In the genomic region with DNA sequence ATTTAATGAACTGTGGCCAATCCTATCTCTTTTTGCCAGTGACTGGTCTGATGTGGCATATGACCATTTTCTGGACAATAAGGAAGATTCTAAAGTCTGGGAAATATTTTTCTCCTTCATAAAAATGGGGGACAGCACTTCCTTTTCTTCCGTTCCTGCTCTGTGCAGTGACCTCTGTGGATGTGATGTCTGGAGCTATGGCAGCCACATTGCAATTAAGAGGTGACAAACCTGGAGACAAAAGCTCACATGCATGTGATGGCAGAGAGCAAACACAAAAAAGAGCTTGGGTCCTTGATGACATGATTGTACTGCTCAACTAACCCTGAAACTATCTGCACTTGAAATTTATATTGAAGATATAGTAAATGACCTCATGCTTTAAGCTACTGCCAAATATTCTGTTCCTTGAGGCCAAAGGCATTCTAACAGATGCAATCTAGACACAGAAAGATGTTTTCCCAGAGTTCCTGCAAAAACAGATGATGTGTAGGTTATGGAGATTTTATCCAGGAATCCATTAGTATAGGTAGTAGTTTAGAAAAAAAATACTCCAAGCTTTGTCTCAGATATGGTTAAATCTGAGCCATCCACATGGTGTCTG, we compare ENCODE assay signal across 12 cellular contexts. TPM values are rescaled to one million over a fixed set of nuclear protein-coding genes. Genes with fewer than 3 reads are reported as not detected.
A peak's percentile ranks its signal among the peaks of the same experiment; 100 is the strongest.
DNase-seq lines count a peak whose midpoint lies in the region; ATAC-seq and TF ChIP-seq lines count a peak whose summit lies in the region.
"Had no signal": no experiment of that assay in that cellular context is flagged by ENCODE, and none has a peak within 500 bp of the region (broad histone marks: within the 10 kb centered on the region; RNA-seq: fewer than 3 reads in every experiment).

No MANE protein-coding gene starts in this region.

- ATAC-seq in body of pancreas (no peak), HG03159 (IDR thresholded peaks at IDR 0.05; ENCODE audit: unreplicated experiment) (no peak), HG03108 (IDR thresholded peaks at IDR 0.05; ENCODE audit: unreplicated experiment) (no peak), right cardiac atrium (no peak)
- ATAC-seq: activated T-cell treated with anti-CD3 and anti-CD28 coated beads, Interleukin-2, amount 50 U/mL, for 72 hours had no signal

- H3K27ac ChIP-seq in BLaER1 treated with 17β-estradiol and CSF1 and Interleukin-3, amounts not matched to agents 10 nM and 100 nM, result no peak overlapping the region
- no peak overlapping the region for H3K27ac ChIP-seq in HEK293 (ENCODE audit: extremely low read depth, low read depth, low read length)
- peak overlapping the region; percentile 88 to 98 (median 95) for H3K27ac ChIP-seq in body of pancreas
- no peak overlapping the region for H3K27ac ChIP-seq in right cardiac atrium (ENCODE audit: low read length)

- peaks cover 0 to 6% (median 0%) of the 10 kb centered on the region in 11 experiments; a peak in 5 of 22 replicates for H3K9me3 ChIP-seq in BLaER1 treated with 17β-estradiol and CSF1 and Interleukin-3, amounts not matched to agents 10 nM and 100 nM (replicated peaks in 1 of 11)
- H3K9me3 ChIP-seq in HEK293 (ENCODE audit: control insufficient read depth, insufficient read depth, low read depth, low read length), result no peaks in the 10 kb centered on the region
- H3K9me3 ChIP-seq in body of pancreas, result no peaks in the 10 kb centered on the region
- no peaks in the 10 kb centered on the region for H3K9me3 ChIP-seq in right cardiac atrium (ENCODE audit: control insufficient read depth, low read length)
- H3K9me3 ChIP-seq: mucosa of descending colon had no signal

- H3K27me3 Mint-ChIP-seq in mesothelial cell of epicardium (ENCODE audit: low read depth), result no peaks in the 10 kb centered on the region

- intact Hi-C loops in body of pancreas (cut with DNase I) (loop anchor here (10.0 kb wide), 1 partner anchor 243 kb away; no protein-coding TSS in a partner anchor), right cardiac atrium (cut with DNase I) (no loop called here)

- peaks cover 34% of the 10 kb centered on the region for H3K4me1 Mint-ChIP-seq in mesothelial cell of epicardium

- peaks cover 12% of the 10 kb centered on the region for H3K9me3 Mint-ChIP-seq in mesothelial cell of epicardium

- H3K27ac Mint-ChIP-seq in mesothelial cell of epicardium, result peak overlapping the region; percentile 85
- H3K27ac Mint-ChIP-seq: activated CD4-positive, alpha-beta memory T cell treated with anti-CD3 and anti-CD28 coated beads, Interleukin-2, amount 10 ng/mL, durations not matched to agents 7 days and 5 days; activated T-cell treated with anti-CD3 and anti-CD28 coated beads, Interleukin-2, amount 50 U/mL, for 72 hours had no signal

- H3K27me3 ChIP-seq in BLaER1 treated with 17β-estradiol and CSF1 and Interleukin-3, amounts not matched to agents 10 nM and 100 nM, result no peaks in the 10 kb centered on the region
- H3K27me3 ChIP-seq in body of pancreas (no peaks in the 10 kb centered on the region), right cardiac atrium (ENCODE audit: control insufficient read depth, insufficient read depth) (no peaks in the 10 kb centered on the region)

- H3K9ac ChIP-seq in BLaER1 treated with 17β-estradiol and CSF1 and Interleukin-3, amounts not matched to agents 10 nM and 100 nM, result no peak overlapping the region

- POLR2A ChIA-PET in HEK293 (lab: Yijun Ruan, JAX), result interaction anchor here (1.6 kb wide), 1 partner anchor 8 kb away, joined by 5 read pairs; no protein-coding TSS in a partner anchor

- no peak for DNase-seq in body of pancreas
- no peak for DNase-seq in mesothelial cell of epicardium (ENCODE audit: low spot score in 2 of 2, unreplicated experiment in 2 of 2)
- no peak for DNase-seq in DMS53 treated with DMSO at 0.1 percent for 48 hours (lab: John Stamatoyannopoulos, UW; ENCODE audit: unreplicated experiment)
- no peak for DNase-seq in right cardiac atrium
- DNase-seq: activated CD4-positive, alpha-beta memory T cell treated with anti-CD3 and anti-CD28 coated beads, Interleukin-2, amount 10 ng/mL, durations not matched to agents 7 days and 5 days; NCI-H1694 had no signal

- TF ChIP-seq CTCF in HEK293 (tag by site-specific recombination; IDR thresholded peaks at IDR 0.05) (no peak), body of pancreas (IDR thresholded peaks at IDR 0.05) (no peak), mesothelial cell of epicardium (IDR thresholded peaks at IDR 0.05; ENCODE audit: unreplicated experiment) (no peak)

- H3K36me3 ChIP-seq in BLaER1 treated with 17β-estradiol and CSF1 and Interleukin-3, amounts not matched to agents 10 nM and 100 nM, result no peaks in the 10 kb centered on the region
- H3K36me3 ChIP-seq in HEK293 (ENCODE audit: control insufficient read depth in 2 of 2, insufficient read depth in 1 of 2, low read length in 2 of 2), result no peaks in the 10 kb centered on the region
- no peaks in the 10 kb centered on the region for H3K36me3 ChIP-seq in body of pancreas (replicated peaks in 1 of 2; ENCODE audit: insufficient read depth in 1 of 2, low read depth in 2 of 2)

- H3K4me3 Mint-ChIP-seq in mesothelial cell of epicardium, result peak overlapping the region; percentile 74

- peaks cover 22 to 33% (median 31%) of the 10 kb centered on the region in 10 experiments for H3K4me1 ChIP-seq in BLaER1 treated with 17β-estradiol and CSF1 and Interleukin-3, amounts not matched to agents 10 nM and 100 nM
- H3K4me1 ChIP-seq in HEK293 (ENCODE audit: control insufficient read depth, insufficient read depth, low read length) (peaks cover 10% of the 10 kb centered on the region), body of pancreas (peaks cover 16% of the 10 kb centered on the region), right cardiac atrium (ENCODE audit: control insufficient read depth, insufficient read depth, low read length) (no peaks in the 10 kb centered on the region)

- CTCF ChIA-PET in HEK293 (lab: Yijun Ruan, JAX), result interaction anchor here (0.6 to 2.7 kb wide), 9 partner anchors 89 to 747 kb away, joined by 3 to 16 read pairs (median 4); no protein-coding TSS in a partner anchor

- H4K20me1 ChIP-seq in BLaER1 treated with 17β-estradiol and CSF1 and Interleukin-3, amounts not matched to agents 10 nM and 100 nM, result peaks cover 0 to 24% (median 11%) of the 10 kb centered on the region in 11 experiments; a peak in 11 of 22 replicates

- TF ChIP-seq POLR2A in body of pancreas (IDR thresholded peaks at IDR 0.05), result no peak

- H3K4me2 ChIP-seq in BLaER1 treated with 17β-estradiol and CSF1 and Interleukin-3, amounts not matched to agents 10 nM and 100 nM, result peak overlapping the region in 9 of 11 experiments; percentile 78 to 93 (median 86); a peak in 16 of 22 replicates

- 95 to 100% methylated on average over 1 of the region's 1 CpG for WGBS in body of pancreas, 2 donors
- 94% methylated on average over 1 of the region's 1 CpG for WGBS in right cardiac atrium

- peaks cover 4% of the 10 kb centered on the region for H3K36me3 Mint-ChIP-seq in mesothelial cell of epicardium

- no peak overlapping the region for H3K4me3 ChIP-seq in BLaER1 treated with 17β-estradiol and CSF1 and Interleukin-3, amounts not matched to agents 10 nM and 100 nM
- no peak overlapping the region for H3K4me3 ChIP-seq in HEK293 (ENCODE audit: low read depth, low read length)
- H3K4me3 ChIP-seq in body of pancreas, result no peak overlapping the region
- H3K4me3 ChIP-seq in right cardiac atrium (ENCODE audit: low read length), result no peak overlapping the region
- H3K4me3 ChIP-seq: mucosa of descending colon had no signal

TF ChIP-seq in HEK293, 187 proteins besides CTCF, POLR2A, EP300 and RAD21 (continues in another document):
- TF ChIP-seq ZNF791 (tag by site-specific recombination; IDR thresholded peaks at IDR 0.05) (no peak), TRIM28 (IDR thresholded peaks at IDR 0.05; ENCODE audit: borderline replicate concordance, low read length) (peak; percentile 65; the same call in 1 of the 2 replicates), ZNF214 (tag by site-specific recombination; IDR thresholded peaks at IDR 0.05; ENCODE audit: borderline replicate concordance) (no peak), SETDB1 (IDR thresholded peaks at IDR 0.05; ENCODE audit: insufficient read length, low read length) (peak; percentile 92), ZNF132 (tag by site-specific recombination; IDR thresholded peaks at IDR 0.05; ENCODE audit: borderline replicate concordance) (no peak)
- TF ChIP-seq, protein P1, sequence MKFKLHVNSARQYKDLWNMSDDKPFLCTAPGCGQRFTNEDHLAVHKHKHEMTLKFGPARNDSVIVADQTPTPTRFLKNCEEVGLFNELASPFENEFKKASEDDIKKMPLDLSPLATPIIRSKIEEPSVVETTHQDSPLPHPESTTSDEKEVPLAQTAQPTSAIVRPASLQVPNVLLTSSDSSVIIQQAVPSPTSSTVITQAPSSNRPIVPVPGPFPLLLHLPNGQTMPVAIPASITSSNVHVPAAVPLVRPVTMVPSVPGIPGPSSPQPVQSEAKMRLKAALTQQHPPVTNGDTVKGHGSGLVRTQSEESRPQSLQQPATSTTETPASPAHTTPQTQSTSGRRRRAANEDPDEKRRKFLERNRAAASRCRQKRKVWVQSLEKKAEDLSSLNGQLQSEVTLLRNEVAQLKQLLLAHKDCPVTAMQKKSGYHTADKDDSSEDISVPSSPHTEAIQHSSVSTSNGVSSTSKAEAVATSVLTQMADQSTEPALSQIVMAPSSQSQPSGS (tag by site-specific recombination; IDR thresholded peaks at IDR 0.05; ENCODE audit: low read depth), result peak; percentile 56; the same call in 1 of the 2 replicates

RNA-seq across cellular contexts. Expression of a gene that starts 2.2 kb away (rescaled TPM):
- total RNA-seq in body of pancreas (10 to 100 TPM; 38.4 to 75.8 TPM), mesothelial cell of epicardium (26.5 to 28.7 TPM (median 27.6 TPM) in 3 replicates), right cardiac atrium (1 to 10 TPM; 7.8 to 8.9 (median 8.2) TPM)
- 2.9 TPM for polyA plus RNA-seq in right cardiac atrium

Comparison
In these comparisons a context has a peak if more than half of its experiments do, and no peak if none do; other contexts are left out.
1. H3K27ac ChIP-seq: peak in body of pancreas (4 of 4); none in BLaER1 treated with 17β-estradiol and CSF1 and Interleukin-3, amounts not matched to agents 10 nM and 100 nM (0 of 11), HEK293 (single experiment) and right cardiac atrium (single experiment).